In genomic region chr19:48644355-48644754, GRCh38 we compare ENCODE assay signal across 1 cellular context.
TF ChIP-seq lines count a peak whose summit lies in the region.

No MANE protein-coding gene starts in this region.

TF ChIP-seq in K562, 482 proteins besides CTCF, POLR2A, EP300 and RAD21:
- TF ChIP-seq ZBTB2 (IDR thresholded peaks at IDR 0.05) (no peak), ZNF561 (CRISPR knock-in tag; conservative IDR thresholded peaks at IDR 0.05) (no peak), ZNF583 (CRISPR knock-in tag; IDR thresholded peaks at IDR 0.05) (no peak), ZNF407 (IDR thresholded peaks at IDR 0.05; ENCODE audit: low read depth) (0 out of 2 replicates have a peak, but pooled peaks have one; percentile 8), RBFOX2 (IDR thresholded peaks at IDR 0.05; ENCODE audit: low read depth, low read length) (no peak)
TF ChIP-seq in K562: peak in this region for 1.
